ENCODE assay signal across 1 cellular context in the genomic region with DNA sequence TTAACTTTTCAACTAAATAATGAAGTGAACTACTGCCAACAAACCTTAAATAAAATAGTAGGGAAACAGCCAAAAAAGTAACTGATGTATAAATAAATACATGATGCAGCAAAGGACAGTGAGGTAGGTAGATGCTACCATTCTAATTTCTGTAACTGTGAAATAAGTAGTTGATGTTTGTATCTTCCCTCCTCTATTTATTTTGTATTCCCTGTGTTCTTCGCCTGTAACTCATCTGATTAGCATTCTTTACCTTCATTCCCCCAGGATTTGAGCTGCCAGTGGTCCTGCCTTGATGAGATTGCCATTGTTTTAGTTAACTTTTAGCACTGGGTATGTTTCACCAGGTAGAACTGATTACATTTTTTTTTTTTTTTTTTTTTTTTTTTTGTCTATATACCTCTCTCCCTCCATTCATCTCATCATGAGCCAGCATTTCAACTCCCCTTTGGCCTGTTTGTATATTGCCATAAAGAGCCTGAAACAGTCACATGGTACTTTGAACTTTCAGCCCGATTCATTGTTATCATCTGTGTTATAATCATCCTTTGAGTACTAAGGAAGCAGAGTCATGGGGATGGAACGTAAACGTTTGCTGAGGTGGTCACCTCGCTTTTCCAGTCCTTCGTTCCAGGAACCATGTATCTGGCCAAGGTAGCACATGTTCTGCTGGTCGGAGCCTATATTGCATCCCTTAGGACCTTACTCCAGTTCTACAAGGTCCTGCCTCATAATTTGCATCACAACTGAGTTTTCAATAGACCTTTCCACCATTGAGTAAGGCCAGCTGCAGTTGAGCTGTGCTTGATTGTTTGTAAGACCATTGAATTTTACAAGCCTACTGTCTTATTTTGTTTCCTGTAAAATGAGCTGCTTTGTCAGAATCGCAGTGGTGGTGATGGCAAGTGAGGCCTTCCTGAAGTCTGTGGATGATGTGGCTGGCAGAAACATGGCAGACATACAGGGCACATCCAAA.
TF ChIP-seq lines count a peak whose summit lies in the region.

No MANE protein-coding gene starts in this region.

TF ChIP-seq in HepG2, 621 proteins besides CTCF, POLR2A, EP300 and RAD21 (continued from another document and continues in another):
- TF ChIP-seq, protein P1, sequence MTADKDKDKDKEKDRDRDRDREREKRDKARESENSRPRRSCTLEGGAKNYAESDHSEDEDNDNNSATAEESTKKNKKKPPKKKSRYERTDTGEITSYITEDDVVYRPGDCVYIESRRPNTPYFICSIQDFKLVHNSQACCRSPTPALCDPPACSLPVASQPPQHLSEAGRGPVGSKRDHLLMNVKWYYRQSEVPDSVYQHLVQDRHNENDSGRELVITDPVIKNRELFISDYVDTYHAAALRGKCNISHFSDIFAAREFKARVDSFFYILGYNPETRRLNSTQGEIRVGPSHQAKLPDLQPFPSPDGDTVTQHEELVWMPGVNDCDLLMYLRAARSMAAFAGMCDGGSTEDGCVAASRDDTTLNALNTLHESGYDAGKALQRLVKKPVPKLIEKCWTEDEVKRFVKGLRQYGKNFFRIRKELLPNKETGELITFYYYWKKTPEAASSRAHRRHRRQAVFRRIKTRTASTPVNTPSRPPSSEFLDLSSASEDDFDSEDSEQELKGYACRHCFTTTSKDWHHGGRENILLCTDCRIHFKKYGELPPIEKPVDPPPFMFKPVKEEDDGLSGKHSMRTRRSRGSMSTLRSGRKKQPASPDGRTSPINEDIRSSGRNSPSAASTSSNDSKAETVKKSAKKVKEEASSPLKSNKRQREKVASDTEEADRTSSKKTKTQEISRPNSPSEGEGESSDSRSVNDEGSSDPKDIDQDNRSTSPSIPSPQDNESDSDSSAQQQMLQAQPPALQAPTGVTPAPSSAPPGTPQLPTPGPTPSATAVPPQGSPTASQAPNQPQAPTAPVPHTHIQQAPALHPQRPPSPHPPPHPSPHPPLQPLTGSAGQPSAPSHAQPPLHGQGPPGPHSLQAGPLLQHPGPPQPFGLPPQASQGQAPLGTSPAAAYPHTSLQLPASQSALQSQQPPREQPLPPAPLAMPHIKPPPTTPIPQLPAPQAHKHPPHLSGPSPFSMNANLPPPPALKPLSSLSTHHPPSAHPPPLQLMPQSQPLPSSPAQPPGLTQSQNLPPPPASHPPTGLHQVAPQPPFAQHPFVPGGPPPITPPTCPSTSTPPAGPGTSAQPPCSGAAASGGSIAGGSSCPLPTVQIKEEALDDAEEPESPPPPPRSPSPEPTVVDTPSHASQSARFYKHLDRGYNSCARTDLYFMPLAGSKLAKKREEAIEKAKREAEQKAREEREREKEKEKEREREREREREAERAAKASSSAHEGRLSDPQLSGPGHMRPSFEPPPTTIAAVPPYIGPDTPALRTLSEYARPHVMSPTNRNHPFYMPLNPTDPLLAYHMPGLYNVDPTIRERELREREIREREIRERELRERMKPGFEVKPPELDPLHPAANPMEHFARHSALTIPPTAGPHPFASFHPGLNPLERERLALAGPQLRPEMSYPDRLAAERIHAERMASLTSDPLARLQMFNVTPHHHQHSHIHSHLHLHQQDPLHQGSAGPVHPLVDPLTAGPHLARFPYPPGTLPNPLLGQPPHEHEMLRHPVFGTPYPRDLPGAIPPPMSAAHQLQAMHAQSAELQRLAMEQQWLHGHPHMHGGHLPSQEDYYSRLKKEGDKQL (CRISPR knock-in tag; IDR thresholded peaks at IDR 0.05; ENCODE audit: low read depth) = 0 out of 2 replicates have a peak, but pooled peaks have one; percentile 35
- TF ChIP-seq TCF12 (IDR thresholded peaks at IDR 0.05) (no peak), TCF12 (CRISPR knock-in tag; IDR thresholded peaks at IDR 0.05) (no peak; the same call in 1 of the 2 replicates), ZNF335 (CRISPR knock-in tag; IDR thresholded peaks at IDR 0.05) (peak; percentile 71), HNRNPL (IDR thresholded peaks at IDR 0.05; ENCODE audit: low read depth, low read length) (no peak), ZNF782 (CRISPR knock-in tag; IDR thresholded peaks at IDR 0.05; ENCODE audit: borderline replicate concordance) (no peak), IKZF1 (IDR thresholded peaks at IDR 0.05) (no peak), NFIC (IDR thresholded peaks at IDR 0.05; ENCODE audit: low read length) (peak; percentile 80; the same call in 1 of the 2 replicates), RBFOX2 (IDR thresholded peaks at IDR 0.05; ENCODE audit: low read depth, low read length) (peak; percentile 46; the same call in 1 of the 2 replicates), SP2 (CRISPR knock-in tag; IDR thresholded peaks at IDR 0.05) (no peak), ZNF326 (CRISPR knock-in tag; IDR thresholded peaks at IDR 0.05; ENCODE audit: borderline replicate concordance) (no peak), ZZZ3 (CRISPR knock-in tag; IDR thresholded peaks at IDR 0.05; ENCODE audit: borderline replicate concordance) (peak; percentile 50; the same call in 1 of the 2 replicates), ZFP82 (CRISPR knock-in tag; IDR thresholded peaks at IDR 0.05; ENCODE audit: borderline replicate concordance) (0 out of 2 replicates have a peak, but pooled peaks have one; percentile 66), ZNF232 (CRISPR knock-in tag; IDR thresholded peaks at IDR 0.05; ENCODE audit: borderline replicate concordance) (peak; percentile 53; the same call in 1 of the 2 replicates), ZNF839 (CRISPR knock-in tag; IDR thresholded peaks at IDR 0.05; ENCODE audit: borderline replicate concordance) (no peak), DNMT3B (CRISPR knock-in tag; conservative IDR thresholded peaks at IDR 0.05) (peak; percentile 97), ZNF350 (CRISPR knock-in tag; IDR thresholded peaks at IDR 0.05; ENCODE audit: borderline replicate concordance, low read depth) (no peak), U2AF2 (IDR thresholded peaks at IDR 0.05; ENCODE audit: low read depth, low read length) (no peak), ZNF224 (CRISPR knock-in tag; IDR thresholded peaks at IDR 0.05) (peak; percentile 57; the same call in 1 of the 2 replicates), TEAD3 (CRISPR knock-in tag; optimal IDR thresholded peaks at IDR 0.05; ENCODE audit: borderline replicate concordance) (peak; percentile 98), ZNF775 (CRISPR knock-in tag; IDR thresholded peaks at IDR 0.05; ENCODE audit: borderline replicate concordance) (no peak; the same call in 1 of the 2 replicates), NKX3-1 (CRISPR knock-in tag; IDR thresholded peaks at IDR 0.05) (no peak), PRPF4 (IDR thresholded peaks at IDR 0.05; ENCODE audit: low read depth, low read length, poor library complexity, severe bottlenecking) (no peak), ZNF713 (CRISPR knock-in tag; IDR thresholded peaks at IDR 0.05) (0 out of 2 replicates have a peak, but pooled peaks have one; percentile 52), MAZ (IDR thresholded peaks at IDR 0.05; ENCODE audit: borderline replicate concordance, low read depth, low read length) (no peak), MAZ (CRISPR knock-in tag; IDR thresholded peaks at IDR 0.05; ENCODE audit: low read depth) (no peak), SMAD3 (CRISPR knock-in tag; IDR thresholded peaks at IDR 0.05) (peak; percentile 81; the same call in 1 of the 2 replicates), RAD51 (IDR thresholded peaks at IDR 0.05; ENCODE audit: borderline replicate concordance) (peak; percentile 63; the same call in 1 of the 2 replicates), JUN (CRISPR knock-in tag; IDR thresholded peaks at IDR 0.05) (peak; percentile 95), NFE2L2 (IDR thresholded peaks at IDR 0.05; ENCODE audit: low read length) (peak; percentile 97), HNRNPK (IDR thresholded peaks at IDR 0.05; ENCODE audit: low read depth, low read length, poor library complexity, severe bottlenecking) (no peak)
- TF ChIP-seq, protein P2, sequence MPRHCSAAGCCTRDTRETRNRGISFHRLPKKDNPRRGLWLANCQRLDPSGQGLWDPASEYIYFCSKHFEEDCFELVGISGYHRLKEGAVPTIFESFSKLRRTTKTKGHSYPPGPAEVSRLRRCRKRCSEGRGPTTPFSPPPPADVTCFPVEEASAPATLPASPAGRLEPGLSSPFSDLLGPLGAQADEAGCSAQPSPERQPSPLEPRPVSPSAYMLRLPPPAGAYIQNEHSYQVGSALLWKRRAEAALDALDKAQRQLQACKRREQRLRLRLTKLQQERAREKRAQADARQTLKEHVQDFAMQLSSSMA (CRISPR knock-in tag; IDR thresholded peaks at IDR 0.05) = peak; percentile 72; the same call in 1 of the 2 replicates
- TF ChIP-seq, protein P3, sequence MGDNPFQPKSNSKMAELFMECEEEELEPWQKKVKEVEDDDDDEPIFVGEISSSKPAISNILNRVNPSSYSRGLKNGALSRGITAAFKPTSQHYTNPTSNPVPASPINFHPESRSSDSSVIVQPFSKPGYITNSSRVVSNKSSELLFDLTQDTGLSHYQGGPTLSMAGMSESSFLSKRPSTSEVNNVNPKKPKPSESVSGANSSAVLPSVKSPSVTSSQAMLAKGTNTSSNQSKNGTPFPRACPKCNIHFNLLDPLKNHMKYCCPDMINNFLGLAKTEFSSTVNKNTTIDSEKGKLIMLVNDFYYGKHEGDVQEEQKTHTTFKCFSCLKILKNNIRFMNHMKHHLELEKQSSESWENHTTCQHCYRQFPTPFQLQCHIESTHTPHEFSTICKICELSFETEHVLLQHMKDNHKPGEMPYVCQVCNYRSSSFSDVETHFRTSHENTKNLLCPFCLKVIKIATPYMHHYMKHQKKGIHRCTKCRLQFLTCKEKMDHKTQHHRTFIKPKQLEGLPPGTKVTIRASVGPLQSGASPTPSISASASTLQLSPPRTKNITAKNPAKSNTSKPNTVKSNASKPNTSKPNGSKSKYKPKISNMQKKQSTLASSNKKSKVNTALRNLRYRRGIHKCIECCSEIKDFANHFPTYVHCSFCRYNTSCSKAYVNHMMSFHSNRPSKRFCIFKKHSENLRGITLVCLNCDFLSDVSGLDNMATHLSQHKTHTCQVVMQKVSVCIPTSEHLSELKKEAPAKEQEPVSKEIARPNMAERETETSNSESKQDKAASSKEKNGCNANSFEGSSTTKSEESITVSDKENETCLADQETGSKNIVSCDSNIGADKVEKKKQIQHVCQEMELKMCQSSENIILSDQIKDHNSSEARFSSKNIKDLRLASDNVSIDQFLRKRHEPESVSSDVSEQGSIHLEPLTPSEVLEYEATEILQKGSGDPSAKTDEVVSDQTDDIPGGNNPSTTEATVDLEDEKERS (CRISPR knock-in tag; IDR thresholded peaks at IDR 0.05) = no peak; the same call in 1 of the 2 replicates
- TF ChIP-seq, protein P4, sequence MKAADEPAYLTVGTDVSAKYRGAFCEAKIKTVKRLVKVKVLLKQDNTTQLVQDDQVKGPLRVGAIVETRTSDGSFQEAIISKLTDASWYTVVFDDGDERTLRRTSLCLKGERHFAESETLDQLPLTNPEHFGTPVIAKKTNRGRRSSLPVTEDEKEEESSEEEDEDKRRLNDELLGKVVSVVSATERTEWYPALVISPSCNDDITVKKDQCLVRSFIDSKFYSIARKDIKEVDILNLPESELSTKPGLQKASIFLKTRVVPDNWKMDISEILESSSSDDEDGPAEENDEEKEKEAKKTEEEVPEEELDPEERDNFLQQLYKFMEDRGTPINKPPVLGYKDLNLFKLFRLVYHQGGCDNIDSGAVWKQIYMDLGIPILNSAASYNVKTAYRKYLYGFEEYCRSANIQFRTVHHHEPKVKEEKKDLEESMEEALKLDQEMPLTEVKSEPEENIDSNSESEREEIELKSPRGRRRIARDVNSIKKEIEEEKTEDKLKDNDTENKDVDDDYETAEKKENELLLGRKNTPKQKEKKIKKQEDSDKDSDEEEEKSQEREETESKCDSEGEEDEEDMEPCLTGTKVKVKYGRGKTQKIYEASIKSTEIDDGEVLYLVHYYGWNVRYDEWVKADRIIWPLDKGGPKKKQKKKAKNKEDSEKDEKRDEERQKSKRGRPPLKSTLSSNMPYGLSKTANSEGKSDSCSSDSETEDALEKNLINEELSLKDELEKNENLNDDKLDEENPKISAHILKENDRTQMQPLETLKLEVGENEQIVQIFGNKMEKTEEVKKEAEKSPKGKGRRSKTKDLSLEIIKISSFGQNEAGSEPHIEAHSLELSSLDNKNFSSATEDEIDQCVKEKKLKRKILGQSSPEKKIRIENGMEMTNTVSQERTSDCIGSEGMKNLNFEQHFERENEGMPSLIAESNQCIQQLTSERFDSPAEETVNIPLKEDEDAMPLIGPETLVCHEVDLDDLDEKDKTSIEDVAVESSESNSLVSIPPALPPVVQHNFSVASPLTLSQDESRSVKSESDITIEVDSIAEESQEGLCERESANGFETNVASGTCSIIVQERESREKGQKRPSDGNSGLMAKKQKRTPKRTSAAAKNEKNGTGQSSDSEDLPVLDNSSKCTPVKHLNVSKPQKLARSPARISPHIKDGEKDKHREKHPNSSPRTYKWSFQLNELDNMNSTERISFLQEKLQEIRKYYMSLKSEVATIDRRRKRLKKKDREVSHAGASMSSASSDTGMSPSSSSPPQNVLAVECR (CRISPR knock-in tag; IDR thresholded peaks at IDR 0.05; ENCODE audit: borderline replicate concordance) = no peak
- TF ChIP-seq, protein P5, sequence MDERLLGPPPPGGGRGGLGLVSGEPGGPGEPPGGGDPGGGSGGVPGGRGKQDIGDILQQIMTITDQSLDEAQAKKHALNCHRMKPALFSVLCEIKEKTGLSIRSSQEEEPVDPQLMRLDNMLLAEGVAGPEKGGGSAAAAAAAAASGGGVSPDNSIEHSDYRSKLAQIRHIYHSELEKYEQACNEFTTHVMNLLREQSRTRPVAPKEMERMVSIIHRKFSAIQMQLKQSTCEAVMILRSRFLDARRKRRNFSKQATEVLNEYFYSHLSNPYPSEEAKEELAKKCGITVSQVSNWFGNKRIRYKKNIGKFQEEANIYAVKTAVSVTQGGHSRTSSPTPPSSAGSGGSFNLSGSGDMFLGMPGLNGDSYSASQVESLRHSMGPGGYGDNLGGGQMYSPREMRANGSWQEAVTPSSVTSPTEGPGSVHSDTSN (CRISPR knock-in tag; IDR thresholded peaks at IDR 0.05) = 0 out of 2 replicates have a peak, but pooled peaks have one; percentile 23
- TF ChIP-seq, protein P6, sequence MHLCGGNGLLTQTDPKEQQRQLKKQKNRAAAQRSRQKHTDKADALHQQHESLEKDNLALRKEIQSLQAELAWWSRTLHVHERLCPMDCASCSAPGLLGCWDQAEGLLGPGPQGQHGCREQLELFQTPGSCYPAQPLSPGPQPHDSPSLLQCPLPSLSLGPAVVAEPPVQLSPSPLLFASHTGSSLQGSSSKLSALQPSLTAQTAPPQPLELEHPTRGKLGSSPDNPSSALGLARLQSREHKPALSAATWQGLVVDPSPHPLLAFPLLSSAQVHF (CRISPR knock-in tag; IDR thresholded peaks at IDR 0.05) = no peak
- TF ChIP-seq, protein P7, sequence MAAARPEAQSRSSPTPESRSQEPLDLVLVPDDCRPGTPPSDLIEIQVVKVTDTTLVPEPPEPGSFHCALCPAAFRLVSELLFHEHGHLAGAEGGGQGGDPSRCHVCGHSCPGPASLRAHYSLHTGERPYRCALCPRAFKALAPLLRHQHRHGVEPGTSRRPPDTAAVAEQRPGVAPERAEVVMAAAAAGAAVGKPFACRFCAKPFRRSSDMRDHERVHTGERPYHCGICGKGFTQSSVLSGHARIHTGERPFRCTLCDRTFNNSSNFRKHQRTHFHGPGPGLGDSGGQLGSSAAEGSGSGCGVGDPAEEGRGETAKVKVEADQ (CRISPR knock-in tag; IDR thresholded peaks at IDR 0.05; ENCODE audit: borderline replicate concordance) = 0 out of 2 replicates have a peak, but pooled peaks have one; percentile 12
- TF ChIP-seq, protein P8, sequence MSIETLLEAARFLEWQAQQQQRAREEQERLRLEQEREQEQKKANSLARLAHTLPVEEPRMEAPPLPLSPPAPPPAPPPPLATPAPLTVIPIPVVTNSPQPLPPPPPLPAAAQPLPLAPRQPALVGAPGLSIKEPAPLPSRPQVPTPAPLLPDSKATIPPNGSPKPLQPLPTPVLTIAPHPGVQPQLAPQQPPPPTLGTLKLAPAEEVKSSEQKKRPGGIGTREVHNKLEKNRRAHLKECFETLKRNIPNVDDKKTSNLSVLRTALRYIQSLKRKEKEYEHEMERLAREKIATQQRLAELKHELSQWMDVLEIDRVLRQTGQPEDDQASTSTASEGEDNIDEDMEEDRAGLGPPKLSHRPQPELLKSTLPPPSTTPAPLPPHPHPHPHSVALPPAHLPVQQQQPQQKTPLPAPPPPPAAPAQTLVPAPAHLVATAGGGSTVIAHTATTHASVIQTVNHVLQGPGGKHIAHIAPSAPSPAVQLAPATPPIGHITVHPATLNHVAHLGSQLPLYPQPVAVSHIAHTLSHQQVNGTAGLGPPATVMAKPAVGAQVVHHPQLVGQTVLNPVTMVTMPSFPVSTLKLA (IDR thresholded peaks at IDR 0.05) = peak; percentile 75
